2 cellular contexts compared by ENCODE assay signal in genomic region chr2:134087371-134087921, GRCh38.
A peak's percentile ranks its signal among the peaks of the same experiment; 100 is the strongest.
TF ChIP-seq lines count a peak whose summit lies in the region.

No MANE protein-coding gene starts in this region.

TF ChIP-seq in GM23338, 12 proteins besides CTCF, POLR2A, EP300 and RAD21 (continued from another document):
- TF ChIP-seq, protein P1, sequence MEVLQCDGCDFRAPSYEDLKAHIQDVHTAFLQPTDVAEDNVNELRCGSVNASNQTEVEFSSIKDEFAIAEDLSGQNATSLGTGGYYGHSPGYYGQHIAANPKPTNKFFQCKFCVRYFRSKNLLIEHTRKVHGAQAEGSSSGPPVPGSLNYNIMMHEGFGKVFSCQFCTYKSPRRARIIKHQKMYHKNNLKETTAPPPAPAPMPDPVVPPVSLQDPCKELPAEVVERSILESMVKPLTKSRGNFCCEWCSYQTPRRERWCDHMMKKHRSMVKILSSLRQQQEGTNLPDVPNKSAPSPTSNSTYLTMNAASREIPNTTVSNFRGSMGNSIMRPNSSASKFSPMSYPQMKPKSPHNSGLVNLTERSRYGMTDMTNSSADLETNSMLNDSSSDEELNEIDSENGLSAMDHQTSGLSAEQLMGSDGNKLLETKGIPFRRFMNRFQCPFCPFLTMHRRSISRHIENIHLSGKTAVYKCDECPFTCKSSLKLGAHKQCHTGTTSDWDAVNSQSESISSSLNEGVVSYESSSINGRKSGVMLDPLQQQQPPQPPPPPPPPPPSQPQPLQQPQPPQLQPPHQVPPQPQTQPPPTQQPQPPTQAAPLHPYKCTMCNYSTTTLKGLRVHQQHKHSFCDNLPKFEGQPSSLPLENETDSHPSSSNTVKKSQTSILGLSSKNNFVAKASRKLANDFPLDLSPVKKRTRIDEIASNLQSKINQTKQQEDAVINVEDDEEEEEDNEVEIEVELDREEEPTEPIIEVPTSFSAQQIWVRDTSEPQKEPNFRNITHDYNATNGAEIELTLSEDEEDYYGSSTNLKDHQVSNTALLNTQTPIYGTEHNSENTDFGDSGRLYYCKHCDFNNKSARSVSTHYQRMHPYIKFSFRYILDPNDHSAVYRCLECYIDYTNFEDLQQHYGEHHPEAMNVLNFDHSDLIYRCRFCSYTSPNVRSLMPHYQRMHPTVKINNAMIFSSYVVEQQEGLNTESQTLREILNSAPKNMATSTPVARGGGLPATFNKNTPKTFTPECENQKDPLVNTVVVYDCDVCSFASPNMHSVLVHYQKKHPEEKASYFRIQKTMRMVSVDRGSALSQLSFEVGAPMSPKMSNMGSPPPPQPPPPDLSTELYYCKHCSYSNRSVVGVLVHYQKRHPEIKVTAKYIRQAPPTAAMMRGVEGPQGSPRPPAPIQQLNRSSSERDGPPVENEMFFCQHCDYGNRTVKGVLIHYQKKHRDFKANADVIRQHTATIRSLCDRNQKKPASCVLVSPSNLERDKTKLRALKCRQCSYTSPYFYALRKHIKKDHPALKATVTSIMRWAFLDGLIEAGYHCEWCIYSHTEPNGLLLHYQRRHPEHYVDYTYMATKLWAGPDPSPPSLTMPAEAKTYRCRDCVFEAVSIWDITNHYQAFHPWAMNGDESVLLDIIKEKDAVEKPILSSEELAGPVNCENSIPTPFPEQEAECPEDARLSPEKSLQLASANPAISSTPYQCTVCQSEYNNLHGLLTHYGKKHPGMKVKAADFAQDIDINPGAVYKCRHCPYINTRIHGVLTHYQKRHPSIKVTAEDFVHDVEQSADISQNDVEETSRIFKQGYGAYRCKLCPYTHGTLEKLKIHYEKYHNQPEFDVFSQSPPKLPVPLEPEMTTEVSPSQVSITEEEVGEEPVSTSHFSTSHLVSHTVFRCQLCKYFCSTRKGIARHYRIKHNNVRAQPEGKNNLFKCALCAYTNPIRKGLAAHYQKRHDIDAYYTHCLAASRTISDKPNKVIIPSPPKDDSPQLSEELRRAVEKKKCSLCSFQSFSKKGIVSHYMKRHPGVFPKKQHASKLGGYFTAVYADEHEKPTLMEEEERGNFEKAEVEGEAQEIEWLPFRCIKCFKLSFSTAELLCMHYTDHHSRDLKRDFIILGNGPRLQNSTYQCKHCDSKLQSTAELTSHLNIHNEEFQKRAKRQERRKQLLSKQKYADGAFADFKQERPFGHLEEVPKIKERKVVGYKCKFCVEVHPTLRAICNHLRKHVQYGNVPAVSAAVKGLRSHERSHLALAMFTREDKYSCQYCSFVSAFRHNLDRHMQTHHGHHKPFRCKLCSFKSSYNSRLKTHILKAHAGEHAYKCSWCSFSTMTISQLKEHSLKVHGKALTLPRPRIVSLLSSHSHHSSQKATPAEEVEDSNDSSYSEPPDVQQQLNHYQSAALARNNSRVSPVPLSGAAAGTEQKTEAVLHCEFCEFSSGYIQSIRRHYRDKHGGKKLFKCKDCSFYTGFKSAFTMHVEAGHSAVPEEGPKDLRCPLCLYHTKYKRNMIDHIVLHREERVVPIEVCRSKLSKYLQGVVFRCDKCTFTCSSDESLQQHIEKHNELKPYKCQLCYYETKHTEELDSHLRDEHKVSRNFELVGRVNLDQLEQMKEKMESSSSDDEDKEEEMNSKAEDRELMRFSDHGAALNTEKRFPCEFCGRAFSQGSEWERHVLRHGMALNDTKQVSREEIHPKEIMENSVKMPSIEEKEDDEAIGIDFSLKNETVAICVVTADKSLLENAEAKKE (CRISPR knock-in tag; IDR thresholded peaks at IDR 0.05), result no peak
- TF ChIP-seq ZNF331 (CRISPR knock-in tag; IDR thresholded peaks at IDR 0.05; ENCODE audit: low read depth) (no peak), STAT1 (IDR thresholded peaks at IDR 0.05; ENCODE audit: unreplicated experiment) (no peak)

TF ChIP-seq in HepG2, 621 proteins besides CTCF, POLR2A, EP300 and RAD21 (continued from another document and continues in another):
- TF ChIP-seq HNF1A (IDR thresholded peaks at IDR 0.05; ENCODE audit: low read depth), result peak; percentile 79
- peak; percentile 86; the same call in 1 of the 2 replicates for TF ChIP-seq HNF1A (CRISPR knock-in tag; IDR thresholded peaks at IDR 0.05; ENCODE audit: borderline replicate concordance)
- TF ChIP-seq HDAC1 (CRISPR knock-in tag; IDR thresholded peaks at IDR 0.05), result no peak
- no peak for TF ChIP-seq PCBP2 (optimal IDR thresholded peaks at IDR 0.05; ENCODE audit: low read depth, low read length, poor library complexity, severe bottlenecking)
- no peak for TF ChIP-seq KLF13 (CRISPR knock-in tag; IDR thresholded peaks at IDR 0.05)
- TF ChIP-seq KLF12 (CRISPR knock-in tag; IDR thresholded peaks at IDR 0.05; ENCODE audit: borderline replicate concordance), result no peak
- TF ChIP-seq HNF4A (CRISPR knock-in tag; IDR thresholded peaks at IDR 0.05), result no peak
- TF ChIP-seq SOX6 (IDR thresholded peaks at IDR 0.05), result no peak
- peak; percentile 39; the same call in 1 of the 2 replicates for TF ChIP-seq SOX6 (CRISPR knock-in tag; IDR thresholded peaks at IDR 0.05)
- no peak for TF ChIP-seq AGO1 (IDR thresholded peaks at IDR 0.05; ENCODE audit: low read depth, low read length, poor library complexity, severe bottlenecking)
- TF ChIP-seq ZNF660 (CRISPR knock-in tag; IDR thresholded peaks at IDR 0.05; ENCODE audit: borderline replicate concordance, low read depth), result no peak
- no peak for TF ChIP-seq TBX3 (IDR thresholded peaks at IDR 0.05; ENCODE audit: borderline replicate concordance)
- no peak for TF ChIP-seq SALL2 (CRISPR knock-in tag; IDR thresholded peaks at IDR 0.05)
- no peak for TF ChIP-seq PRDM4 (CRISPR knock-in tag; IDR thresholded peaks at IDR 0.05; ENCODE audit: borderline replicate concordance)
- TF ChIP-seq ZMYM4 (CRISPR knock-in tag; IDR thresholded peaks at IDR 0.05), result peak; percentile 33; the same call in 1 of the 2 replicates
- TF ChIP-seq HBP1 (CRISPR knock-in tag; IDR thresholded peaks at IDR 0.05; ENCODE audit: low read depth), result no peak
- no peak for TF ChIP-seq CREM (IDR thresholded peaks at IDR 0.05)
- TF ChIP-seq CREM (CRISPR knock-in tag; IDR thresholded peaks at IDR 0.05), result no peak
- TF ChIP-seq NFE2 (CRISPR knock-in tag; IDR thresholded peaks at IDR 0.05), result no peak
- TF ChIP-seq ZNF615 (CRISPR knock-in tag; IDR thresholded peaks at IDR 0.05; ENCODE audit: borderline replicate concordance), result no peak
- TF ChIP-seq TCF7 (IDR thresholded peaks at IDR 0.05; ENCODE audit: low read depth), result peak; percentile 20; the same call in 1 of the 2 replicates
- TF ChIP-seq ZNF674 (CRISPR knock-in tag; IDR thresholded peaks at IDR 0.05; ENCODE audit: low read depth), result no peak
- no peak for TF ChIP-seq RELA (CRISPR knock-in tag; IDR thresholded peaks at IDR 0.05)
- TF ChIP-seq ZNF460 (CRISPR knock-in tag; IDR thresholded peaks at IDR 0.05; ENCODE audit: borderline replicate concordance), result no peak
- TF ChIP-seq ZNF75D (CRISPR knock-in tag; IDR thresholded peaks at IDR 0.05; ENCODE audit: borderline replicate concordance), result no peak
- no peak for TF ChIP-seq NCOR1 (IDR thresholded peaks at IDR 0.05; ENCODE audit: borderline replicate concordance, low read length)
- no peak for TF ChIP-seq RERE (CRISPR knock-in tag; IDR thresholded peaks at IDR 0.05; ENCODE audit: low read depth)
- no peak for TF ChIP-seq ZNF543 (CRISPR knock-in tag; IDR thresholded peaks at IDR 0.05)
- TF ChIP-seq, protein P2, sequence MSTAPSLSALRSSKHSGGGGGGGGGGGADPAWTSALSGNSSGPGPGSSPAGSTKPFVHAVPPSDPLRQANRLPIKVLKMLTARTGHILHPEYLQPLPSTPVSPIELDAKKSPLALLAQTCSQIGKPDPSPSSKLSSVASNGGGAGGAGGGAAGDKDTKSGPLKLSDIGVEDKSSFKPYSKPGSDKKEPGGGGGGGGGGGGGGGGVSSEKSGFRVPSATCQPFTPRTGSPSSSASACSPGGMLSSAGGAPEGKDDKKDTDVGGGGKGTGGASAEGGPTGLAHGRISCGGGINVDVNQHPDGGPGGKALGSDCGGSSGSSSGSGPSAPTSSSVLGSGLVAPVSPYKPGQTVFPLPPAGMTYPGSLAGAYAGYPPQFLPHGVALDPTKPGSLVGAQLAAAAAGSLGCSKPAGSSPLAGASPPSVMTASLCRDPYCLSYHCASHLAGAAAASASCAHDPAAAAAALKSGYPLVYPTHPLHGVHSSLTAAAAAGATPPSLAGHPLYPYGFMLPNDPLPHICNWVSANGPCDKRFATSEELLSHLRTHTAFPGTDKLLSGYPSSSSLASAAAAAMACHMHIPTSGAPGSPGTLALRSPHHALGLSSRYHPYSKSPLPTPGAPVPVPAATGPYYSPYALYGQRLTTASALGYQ (CRISPR knock-in tag; IDR thresholded peaks at IDR 0.05), result no peak
